ENCODE assay signal across 8 cellular contexts in genomic region chr18:9147440-9148238, GRCh38. TPM values are rescaled to one million over a fixed set of nuclear protein-coding genes. Genes with fewer than 3 reads are reported as not detected.
A peak's percentile ranks its signal among the peaks of the same experiment; 100 is the strongest.
DNase-seq lines count a peak whose midpoint lies in the region; ATAC-seq and TF ChIP-seq lines count a peak whose summit lies in the region.

No MANE protein-coding gene starts in this region.

- ATAC-seq in GM19372 (IDR thresholded peaks at IDR 0.05; ENCODE audit: low read depth, unreplicated experiment) = peak; percentile 44

- H3K27ac ChIP-seq in subcutaneous abdominal adipose tissue (ENCODE audit: low read depth, low read length) = peak overlapping the region; percentile 84

- no peaks in the 10 kb centered on the region for H3K9me3 Mint-ChIP-seq in IgD-negative memory B cell

- peaks cover 47 to 61% (median 53%) of the 10 kb centered on the region in 3 donors for H3K4me1 Mint-ChIP-seq in IgD-negative memory B cell

- H3K4me3 ChIP-seq in cardiac fibroblast (replicated peaks in 1 of 2; ENCODE audit: low read depth in 2 of 2, low read length in 2 of 2) (no peak overlapping the region), kidney epithelial cell (ENCODE audit: low read depth, low read length) (no peak overlapping the region), subcutaneous abdominal adipose tissue (ENCODE audit: low read depth in 1 of 5, low read length in 5 of 5) (no peak overlapping the region)

- peaks cover 0 to 39% (median 33%) of the 10 kb centered on the region in 5 donors for H3K4me1 ChIP-seq in subcutaneous abdominal adipose tissue (ENCODE audit: control insufficient read depth in 5 of 5, insufficient read depth in 5 of 5, low read length in 5 of 5)

- no peaks in the 10 kb centered on the region for H3K9me3 ChIP-seq in subcutaneous abdominal adipose tissue (ENCODE audit: control insufficient read depth in 5 of 5, low read length in 5 of 5)

- H3K27me3 ChIP-seq in kidney epithelial cell (ENCODE audit: control insufficient read depth, insufficient read depth, low read length) (no peaks in the 10 kb centered on the region), subcutaneous abdominal adipose tissue (ENCODE audit: control insufficient read depth in 5 of 5, insufficient read depth in 4 of 5, low read length in 5 of 5) (no peaks in the 10 kb centered on the region)

- peak overlapping the region in 2 of 4 donors; percentile 53 to 68 for H3K4me3 Mint-ChIP-seq in IgD-negative memory B cell

- H3K9ac ChIP-seq in subcutaneous abdominal adipose tissue (ENCODE audit: low read length in 5 of 5) = peak overlapping the region in 2 of 5 donors; percentile 6 to 28

- TF ChIP-seq CTCF in cardiac fibroblast (IDR thresholded peaks at IDR 0.05; ENCODE audit: low read depth, low read length) (peak; percentile 85), kidney epithelial cell (IDR thresholded peaks at IDR 0.05; ENCODE audit: insufficient read depth, low read length, poor library complexity, severe bottlenecking) (peak; percentile 75)

- no peaks in the 10 kb centered on the region for H3K36me3 Mint-ChIP-seq in IgD-negative memory B cell

- peak; percentile 65 for DNase-seq in D341Med (ENCODE audit: low spot score)
- peak; percentile 88 for DNase-seq in RKO (ENCODE audit: low spot score)
- DNase-seq in cardiac fibroblast (ENCODE audit: low read depth in 2 of 2) = peak; percentile 87 to 88
- DNase-seq in kidney epithelial cell (ENCODE audit: low read depth) = peak; percentile 39
- DNase-seq in stimulated activated CD4-positive, alpha-beta T cell treated with anti-CD3 and anti-CD28 coated beads, Interleukin-4, amount 100 ng/mL, for 1 hour = no peak

- peak overlapping the region in 2 of 3 donors; percentile 50 to 60 for H3K27ac Mint-ChIP-seq in IgD-negative memory B cell

- no peaks in the 10 kb centered on the region for H3K27me3 Mint-ChIP-seq in IgD-negative memory B cell

- no peaks in the 10 kb centered on the region for H3K36me3 ChIP-seq in kidney epithelial cell (ENCODE audit: control insufficient read depth, insufficient read depth, low read length)
- H3K36me3 ChIP-seq in subcutaneous abdominal adipose tissue (ENCODE audit: control insufficient read depth in 5 of 5, insufficient read depth in 5 of 5, low read length in 5 of 5) = no peaks in the 10 kb centered on the region

RNA-seq across cellular contexts. Expression of gene ANKRD12, which starts 11.1 kb away (rescaled TPM):
- 87.3 TPM for polyA plus RNA-seq in IgD-negative memory B cell
- 11.2 and 13.5 TPM in 2 replicates for total RNA-seq in kidney epithelial cell

RNA-seq across cellular contexts. Expression of gene NDUFV2, which starts 45.1 kb away (rescaled TPM):
- polyA plus RNA-seq in IgD-negative memory B cell = 144 TPM
- total RNA-seq in kidney epithelial cell = 85.8 and 93.3 TPM in 2 replicates
